Comparison of ENCODE assay signal across 22 cellular contexts in the genomic region with DNA sequence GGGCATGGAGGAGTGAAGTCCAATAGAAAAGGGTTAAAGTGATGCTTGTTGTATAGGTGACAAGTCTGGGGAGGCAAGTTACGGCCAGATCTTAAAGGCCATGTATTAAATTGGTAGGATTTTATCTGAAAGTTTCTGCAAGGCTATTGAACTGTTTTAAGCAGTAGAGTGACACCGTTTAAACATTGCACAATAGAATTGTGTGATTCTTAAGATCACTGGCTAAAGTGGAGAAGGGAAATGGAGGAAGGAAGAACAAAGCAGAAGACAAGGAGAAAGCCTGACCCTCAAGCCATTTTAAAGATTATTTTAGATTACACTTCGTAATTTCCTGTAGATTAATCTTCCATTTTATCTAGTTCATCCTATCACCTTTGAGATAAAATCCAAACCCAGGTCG.
"Had no signal": no experiment of that assay in that cellular context is flagged by ENCODE, and none has a peak within 500 bp of the region (broad histone marks: within the 10 kb centered on the region; RNA-seq: fewer than 3 reads in every experiment).

No MANE protein-coding gene starts in this region.

- H3K27me3 ChIP-seq: ovary, sigmoid colon, testis, upper lobe of left lung, vagina had no signal

- FAIRE-seq: small intestine had no signal

- H3K9me3 ChIP-seq: left ventricle myocardium inferior, mucosa of descending colon, ovary, sigmoid colon, spleen, stomach, testis, thyroid gland, transverse colon, upper lobe of left lung, vagina had no signal

- ATAC-seq: mucosa of descending colon; naive thymus-derived CD4-positive, alpha-beta T cell; natural killer cell treated with Interleukin-12 subunit alpha and Interleukin-12 subunit beta and Interleukin-15 and Interleukin-18, amount 100 ng/mL, for 72 hours; right cardiac atrium; stimulated activated naive B cell treated with anti-CD40 and anti-IgM and Interleukin-4, amounts not matched to agents 10 μg/mL and 1 μg/mL and 100 μg/mL, for 72 hours; stimulated activated naive CD8-positive, alpha-beta T cell treated with anti-CD3 and anti-CD28 coated beads, Interleukin-15, Interleukin-2, amounts not matched to agents 100 U/mL and 50 U/mL, for 24 hours had no signal

- H3K36me3 ChIP-seq: left ventricle myocardium inferior, ovary, sigmoid colon, spleen, stomach, thyroid gland, transverse colon, upper lobe of left lung, vagina had no signal

- H3K4me1 ChIP-seq: testis, thyroid gland had no signal

- H3K27ac ChIP-seq: left ventricle myocardium inferior, ovary, sigmoid colon, spleen, stomach, testis, thyroid gland, transverse colon, upper lobe of left lung, vagina had no signal

- H3K4me3 ChIP-seq: left ventricle myocardium inferior, lung, mucosa of descending colon, ovary, sigmoid colon, spleen, stomach, testis, thyroid gland, transverse colon, upper lobe of left lung, vagina had no signal

- DNase-seq: islet precursor cell; left ventricle myocardium inferior; midbrain; mucosa of descending colon; naive thymus-derived CD4-positive, alpha-beta T cell; ovary; retina; right cardiac atrium; sigmoid colon; small intestine; spleen; stimulated activated CD4-positive, alpha-beta T cell treated with anti-CD3 and anti-CD28 coated beads, Interleukin-4, amount 100 ng/mL, for 24 hours; stimulated activated naive B cell treated with anti-CD40 and anti-IgM and Interleukin-4, amounts not matched to agents 10 μg/mL and 1 μg/mL and 100 μg/mL, for 72 hours; stimulated activated naive CD8-positive, alpha-beta T cell treated with anti-CD3 and anti-CD28 coated beads, Interleukin-15, Interleukin-2, amounts not matched to agents 100 U/mL and 50 U/mL, for 24 hours; stomach; testis; thyroid gland; transverse colon; upper lobe of left lung had no signal
